ENCODE assay signal across 18 cellular contexts in the genomic region with DNA sequence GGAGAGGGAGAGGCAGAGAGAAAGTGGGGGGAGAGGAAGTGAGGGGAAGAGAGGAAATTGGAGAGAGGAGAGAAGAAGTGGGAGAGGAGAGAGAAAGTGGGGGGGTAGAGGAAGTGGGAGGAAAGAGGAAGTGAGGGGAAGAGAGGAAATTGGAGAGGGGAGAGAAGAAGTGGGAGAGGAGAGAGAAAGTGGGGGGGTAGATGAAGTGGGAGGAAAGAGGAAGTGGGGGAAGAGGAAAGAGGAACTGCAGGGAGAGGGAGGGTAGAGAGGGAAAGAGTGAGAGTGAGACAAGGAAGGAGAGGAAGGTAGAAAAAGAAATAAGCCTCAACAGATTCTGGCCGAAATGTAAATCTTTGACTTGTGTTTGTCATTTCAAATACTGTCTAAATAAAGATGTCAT.
DNase-seq lines count a peak whose midpoint lies in the region; ATAC-seq and TF ChIP-seq lines count a peak whose summit lies in the region.
"Had no signal": no experiment of that assay in that cellular context is flagged by ENCODE, and none has a peak within 500 bp of the region (broad histone marks: within the 10 kb centered on the region; RNA-seq: fewer than 3 reads in every experiment).

No MANE protein-coding gene starts in this region.

- no peak overlapping the region for H2AK5ac ChIP-seq in mesenchymal stem cell (ENCODE audit: low read length, severe bottlenecking)

- no peak overlapping the region for H3K18ac ChIP-seq in mesenchymal stem cell (ENCODE audit: low read depth in 1 of 2, low read length in 2 of 2)

- H4K91ac ChIP-seq in mesenchymal stem cell (ENCODE audit: low read length), result no peak overlapping the region

- no peaks in the 10 kb centered on the region for H3K9me3 ChIP-seq in OCI-LY1 (ENCODE audit: low read length)
- H3K9me3 ChIP-seq in mesenchymal stem cell (ENCODE audit: control insufficient read depth, low read length), result no peaks in the 10 kb centered on the region
- H3K9me3 ChIP-seq: esophagus squamous epithelium had no signal

- H2BK120ac ChIP-seq in mesenchymal stem cell (ENCODE audit: low read depth, low read length), result no peak overlapping the region

- intact Hi-C loops in natural killer cell (cut with micrococcal nuclease), result no loop called here
- intact Hi-C loops in activated T-helper 2 cell treated with anti-CD3 and anti-CD28 coated beads, Interferon-gamma antibody, Interleukin-2, Interleukin-4, amounts not matched to agents 10 μg/mL and 5 μg/mL and 100 μg/mL, durations not matched to agents 14 hours and 24 hours and 36 hours (cut with micrococcal nuclease), result loop anchor here (10.0 kb wide), 1 partner anchor 153 kb away; no protein-coding TSS in a partner anchor

- H3F3A ChIP-seq in OCI-LY1 (ENCODE audit: insufficient read depth, low read length), result peaks cover 7% of the 10 kb centered on the region; the same call in 1 of the 2 replicates

- H2AFZ ChIP-seq in OCI-LY1 (ENCODE audit: low read length) (no peak overlapping the region), mesenchymal stem cell (ENCODE audit: low read depth, low read length) (no peak overlapping the region)

- H3K79me2 ChIP-seq in OCI-LY1 (ENCODE audit: insufficient read depth, low read length), result no peaks in the 10 kb centered on the region

- H2BK12ac ChIP-seq in mesenchymal stem cell (ENCODE audit: low read length in 2 of 2), result no peak overlapping the region

- TF ChIP-seq CTCF in natural killer cell (IDR thresholded peaks at IDR 0.05) (no peak), OCI-LY1 (IDR thresholded peaks at IDR 0.05; ENCODE audit: low read length) (no peak)

- H3K23ac ChIP-seq in mesenchymal stem cell (ENCODE audit: low read length in 2 of 2), result no peak overlapping the region

- no peaks in the 10 kb centered on the region for H3K9me2 ChIP-seq in OCI-LY1 (ENCODE audit: low read depth, low read length)

- no peak overlapping the region for H4K8ac ChIP-seq in mesenchymal stem cell (ENCODE audit: low read length)

- H2BK15ac ChIP-seq in mesenchymal stem cell (ENCODE audit: low read depth, poor library complexity, severe bottlenecking), result no peak overlapping the region

- H3K36me3 ChIP-seq in OCI-LY1 (ENCODE audit: insufficient read depth, low read length) (0 out of 2 replicates have a peak, but pooled peaks cover 4% of the 10 kb centered on the region), mesenchymal stem cell (ENCODE audit: control insufficient read depth in 1 of 2, insufficient read depth in 2 of 2, low read depth in 1 of 2, low read length in 2 of 2) (peaks cover 10 to 27% of the 10 kb centered on the region in 2 experiments)
- H3K36me3 ChIP-seq: esophagus squamous epithelium had no signal

- H2BK5ac ChIP-seq in mesenchymal stem cell (ENCODE audit: low read depth, low read length, poor library complexity, severe bottlenecking), result no peak overlapping the region

- H3K9me3 Mint-ChIP-seq in natural killer cell, result no peaks in the 10 kb centered on the region
- no peaks in the 10 kb centered on the region for H3K9me3 Mint-ChIP-seq in natural killer cell treated with Interleukin-12 subunit alpha and Interleukin-12 subunit beta and Interleukin-15 and Interleukin-18, amount 100 ng/mL, for 72 hours
- no peaks in the 10 kb centered on the region for H3K9me3 Mint-ChIP-seq in activated T-helper 2 cell treated with anti-CD3 and anti-CD28 coated beads, Interferon-gamma antibody, Interleukin-2, Interleukin-4, amounts not matched to agents 10 μg/mL and 5 μg/mL and 100 μg/mL, durations not matched to agents 14 hours and 24 hours and 36 hours
- H3K9me3 Mint-ChIP-seq: IgD-negative memory B cell had no signal

- H3K4me2 ChIP-seq in OCI-LY1 (ENCODE audit: low read length), result no peak overlapping the region
- no peak overlapping the region for H3K4me2 ChIP-seq in mesenchymal stem cell (ENCODE audit: low read length, poor library complexity, severe bottlenecking)

- H3K79me1 ChIP-seq in mesenchymal stem cell (replicated peaks; ENCODE audit: low read length, poor library complexity, severe bottlenecking), result peaks cover 43% of the 10 kb centered on the region

- no peak overlapping the region for H3K14ac ChIP-seq in mesenchymal stem cell (ENCODE audit: low read length in 2 of 2)

- peak overlapping the region; percentile 96 for H3K27ac ChIP-seq in OCI-LY1 (ENCODE audit: low read depth, low read length, poor library complexity, severe bottlenecking)
- H3K27ac ChIP-seq in mesenchymal stem cell (ENCODE audit: low read length, poor library complexity, severe bottlenecking), result no peak overlapping the region
- H3K27ac ChIP-seq: esophagus squamous epithelium had no signal

- no peak for DNase-seq in natural killer cell
- DNase-seq in natural killer cell treated with Interleukin-12 subunit alpha and Interleukin-12 subunit beta and Interleukin-15 and Interleukin-18, amount 100 ng/mL, for 72 hours (ENCODE audit: low spot score), result no peak
- DNase-seq in activated T-helper 2 cell treated with anti-CD3 and anti-CD28 coated beads, Interferon-gamma antibody, Interleukin-2, Interleukin-4, amounts not matched to agents 10 μg/mL and 5 μg/mL and 100 μg/mL, durations not matched to agents 14 hours and 24 hours and 36 hours (ENCODE audit: low spot score), result no peak
- no peak for DNase-seq in DMS79 (lab: John Stamatoyannopoulos, UW)
- no peak for DNase-seq in mesenchymal stem cell
- no peak for DNase-seq in NOMO-1 treated with dmso at 0.1 percent for 144 hours (lab: John Stamatoyannopoulos, UW; ENCODE audit: unreplicated experiment)
- DNase-seq: activated CD4-positive, CD25-positive, alpha-beta regulatory T cell; Calu3; esophagus squamous epithelium; GF-D8; NCI-H1105; NCI-H2107; NCI-H524 treated with DMSO at 0.1 percent for 48 hours; stimulated activated CD4-positive, alpha-beta T cell treated with anti-CD3 and anti-CD28 coated beads, Interleukin-4, amount 100 ng/mL, for 1 hour; SW 1271 had no signal

- H3K4me3 ChIP-seq in OCI-LY1 (ENCODE audit: low read depth, low read length, poor library complexity, severe bottlenecking) (no peak overlapping the region), mesenchymal stem cell (ENCODE audit: insufficient read depth in 1 of 2, low read depth in 1 of 2, low read length in 2 of 2) (no peak overlapping the region)
- H3K4me3 ChIP-seq: esophagus squamous epithelium had no signal

- peaks cover 49 to 51% of the 10 kb centered on the region in 2 donors for H3K4me1 Mint-ChIP-seq in natural killer cell
- peaks cover 43 to 49% of the 10 kb centered on the region in 2 donors for H3K4me1 Mint-ChIP-seq in natural killer cell treated with Interleukin-12 subunit alpha and Interleukin-12 subunit beta and Interleukin-15 and Interleukin-18, amount 100 ng/mL, for 72 hours (ENCODE audit: low read depth in 2 of 2)
- peaks cover 29% of the 10 kb centered on the region for H3K4me1 Mint-ChIP-seq in activated T-helper 2 cell treated with anti-CD3 and anti-CD28 coated beads, Interferon-gamma antibody, Interleukin-2, Interleukin-4, amounts not matched to agents 10 μg/mL and 5 μg/mL and 100 μg/mL, durations not matched to agents 14 hours and 24 hours and 36 hours (ENCODE audit: low read depth)

- ATAC-seq in natural killer cell, result no peak
- ATAC-seq in natural killer cell treated with Interleukin-12 subunit alpha and Interleukin-12 subunit beta and Interleukin-15 and Interleukin-18, amount 100 ng/mL, for 72 hours, result no peak
- no peak for ATAC-seq in HG02759 (IDR thresholded peaks at IDR 0.05; ENCODE audit: unreplicated experiment)

- no peaks in the 10 kb centered on the region for H3K36me3 Mint-ChIP-seq in natural killer cell
- H3K36me3 Mint-ChIP-seq in natural killer cell treated with Interleukin-12 subunit alpha and Interleukin-12 subunit beta and Interleukin-15 and Interleukin-18, amount 100 ng/mL, for 72 hours, result no peaks in the 10 kb centered on the region
- peaks cover 24% of the 10 kb centered on the region for H3K36me3 Mint-ChIP-seq in activated T-helper 2 cell treated with anti-CD3 and anti-CD28 coated beads, Interferon-gamma antibody, Interleukin-2, Interleukin-4, amounts not matched to agents 10 μg/mL and 5 μg/mL and 100 μg/mL, durations not matched to agents 14 hours and 24 hours and 36 hours (ENCODE audit: low read depth)

- H3K9ac ChIP-seq in OCI-LY1 (ENCODE audit: low read length) (no peak overlapping the region), mesenchymal stem cell (ENCODE audit: low read length) (no peak overlapping the region)

- H3K27me3 ChIP-seq in OCI-LY1 (ENCODE audit: insufficient read depth, low read length) (no peaks in the 10 kb centered on the region), mesenchymal stem cell (ENCODE audit: control insufficient read depth in 1 of 2, insufficient read depth in 1 of 2, low read length in 2 of 2) (no peaks in the 10 kb centered on the region)
- H3K27me3 ChIP-seq: esophagus squamous epithelium had no signal

- 92% methylated on average over 1 of the region's 1 CpG for WGBS in mesenchymal stem cell

- peaks cover 51% of the 10 kb centered on the region for H3K4me1 ChIP-seq in OCI-LY1 (ENCODE audit: insufficient read depth, low read length, severe bottlenecking)
- H3K4me1 ChIP-seq in mesenchymal stem cell (ENCODE audit: control insufficient read depth, insufficient read depth, low read depth, low read length), result peaks cover 2% of the 10 kb centered on the region
- H3K4me1 ChIP-seq: esophagus squamous epithelium had no signal

- H3K4me3 Mint-ChIP-seq in natural killer cell, result no peak overlapping the region
- H3K4me3 Mint-ChIP-seq in natural killer cell treated with Interleukin-12 subunit alpha and Interleukin-12 subunit beta and Interleukin-15 and Interleukin-18, amount 100 ng/mL, for 72 hours, result no peak overlapping the region
- no peak overlapping the region for H3K4me3 Mint-ChIP-seq in activated T-helper 2 cell treated with anti-CD3 and anti-CD28 coated beads, Interferon-gamma antibody, Interleukin-2, Interleukin-4, amounts not matched to agents 10 μg/mL and 5 μg/mL and 100 μg/mL, durations not matched to agents 14 hours and 24 hours and 36 hours (ENCODE audit: low read depth)

- no peak overlapping the region for H3K4ac ChIP-seq in mesenchymal stem cell (ENCODE audit: low read depth in 1 of 2, low read length in 2 of 2)

- H3K27ac Mint-ChIP-seq in natural killer cell, result peak overlapping the region; percentile 69 to 70
- peak overlapping the region in 1 of 2 donors; percentile 49 for H3K27ac Mint-ChIP-seq in natural killer cell treated with Interleukin-12 subunit alpha and Interleukin-12 subunit beta and Interleukin-15 and Interleukin-18, amount 100 ng/mL, for 72 hours
- H3K27ac Mint-ChIP-seq in activated T-helper 2 cell treated with anti-CD3 and anti-CD28 coated beads, Interferon-gamma antibody, Interleukin-2, Interleukin-4, amounts not matched to agents 10 μg/mL and 5 μg/mL and 100 μg/mL, durations not matched to agents 14 hours and 24 hours and 36 hours, result peak overlapping the region; percentile 39

- H3K27me3 Mint-ChIP-seq in natural killer cell (ENCODE audit: low read depth in 2 of 2), result no peaks in the 10 kb centered on the region
- no peaks in the 10 kb centered on the region for H3K27me3 Mint-ChIP-seq in natural killer cell treated with Interleukin-12 subunit alpha and Interleukin-12 subunit beta and Interleukin-15 and Interleukin-18, amount 100 ng/mL, for 72 hours
- no peaks in the 10 kb centered on the region for H3K27me3 Mint-ChIP-seq in activated T-helper 2 cell treated with anti-CD3 and anti-CD28 coated beads, Interferon-gamma antibody, Interleukin-2, Interleukin-4, amounts not matched to agents 10 μg/mL and 5 μg/mL and 100 μg/mL, durations not matched to agents 14 hours and 24 hours and 36 hours (ENCODE audit: low read depth)
- H3K27me3 Mint-ChIP-seq: IgD-negative memory B cell had no signal

- H4K20me1 ChIP-seq in OCI-LY1 (ENCODE audit: insufficient read depth, low read length), result no peaks in the 10 kb centered on the region
